In the genomic region with DNA sequence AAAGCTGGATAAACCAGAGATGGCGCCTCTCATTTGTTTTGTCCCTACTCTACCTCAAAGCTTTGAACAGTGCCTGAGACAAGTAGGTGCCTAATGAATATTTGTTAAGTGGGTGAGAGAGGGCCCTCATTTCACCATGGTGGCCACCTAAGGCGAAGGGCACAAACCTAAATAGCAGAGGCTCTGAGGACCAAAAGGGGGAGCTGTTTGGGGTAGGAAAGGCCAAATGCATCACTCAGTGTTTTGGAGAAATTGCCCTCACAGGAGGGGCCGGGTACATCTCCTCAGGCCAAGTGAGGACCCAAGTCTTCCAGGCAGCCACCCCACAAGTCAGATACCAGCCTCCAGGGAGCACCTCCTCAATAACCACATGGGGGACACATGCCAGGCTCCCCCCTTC, we compare ENCODE assay signal across 22 cellular contexts. TPM values are rescaled to one million over a fixed set of nuclear protein-coding genes. Genes with fewer than 3 reads are reported as not detected.
A peak's percentile ranks its signal among the peaks of the same experiment; 100 is the strongest.
DNase-seq lines count a peak whose midpoint lies in the region; ATAC-seq, FAIRE-seq and TF ChIP-seq lines count a peak whose summit lies in the region.
"Had no signal": no experiment of that assay in that cellular context is flagged by ENCODE, and none has a peak within 500 bp of the region (broad histone marks: within the 10 kb centered on the region; RNA-seq: fewer than 3 reads in every experiment).

No MANE protein-coding gene starts in this region.

- TF ChIP-seq POLR2A in H1 (IDR thresholded peaks at IDR 0.05; ENCODE audit: control extremely low read depth in 1 of 2, low read depth in 2 of 2, low read length in 2 of 2) = no peak

- no peaks in the 10 kb centered on the region for H3K79me2 ChIP-seq in OCI-LY3 (ENCODE audit: low read length)
- no peaks in the 10 kb centered on the region for H3K79me2 ChIP-seq in H1 (ENCODE audit: control insufficient read depth in 1 of 2, insufficient read depth in 2 of 2, low read length in 2 of 2)

- in situ Hi-C loops in GM13976 (cut with MboI; ENCODE audit: low sequenced_read_pairs, unreplicated experiment) = no loop called here

- TF ChIP-seq CTCF in A673 (conservative IDR thresholded peaks at IDR 0.05; ENCODE audit: low read depth, low read length) (peak; percentile 28; the same call in 1 of the 2 replicates), GM13976 (IDR thresholded peaks at IDR 0.05; ENCODE audit: borderline replicate concordance, control extremely low read depth, extremely low read depth, insufficient read depth, missing control alignments) (no peak), OCI-LY3 (IDR thresholded peaks at IDR 0.05; ENCODE audit: low read depth, low read length) (peak; percentile 32; the same call in 1 of the 2 replicates), H1 (IDR thresholded peaks at IDR 0.05; ENCODE audit: control extremely low read depth in 1 of 3, insufficient read depth in 1 of 3, low read depth in 1 of 3, low read length in 3 of 3) (peak in 2 of 3 experiments; percentile 26 to 57; a peak in 3 of 4 replicates)

- no peaks in the 10 kb centered on the region for H3K79me1 ChIP-seq in H1 (ENCODE audit: low read depth, low read length)

- H3K9me3 ChIP-seq in A673 (ENCODE audit: low read depth, low read length, poor library complexity, severe bottlenecking) (no peaks in the 10 kb centered on the region), OCI-LY3 (ENCODE audit: insufficient read depth, low read length) (no peaks in the 10 kb centered on the region), H1 (ENCODE audit: insufficient read depth in 2 of 2, low read depth in 1 of 2, low read length in 1 of 2) (no peaks in the 10 kb centered on the region)
- H3K9me3 ChIP-seq: esophagus squamous epithelium had no signal

- H3K27me3 ChIP-seq in A673 (replicated peaks; ENCODE audit: insufficient read depth, low read depth, low read length, poor library complexity) (no peaks in the 10 kb centered on the region), OCI-LY3 (ENCODE audit: low read depth, low read length) (no peaks in the 10 kb centered on the region), H1 (replicated peaks in 1 of 4; ENCODE audit: control insufficient read depth in 3 of 4, extremely low read depth in 1 of 4, insufficient read depth in 3 of 4, low read length in 3 of 4) (no peaks in the 10 kb centered on the region)
- H3K27me3 ChIP-seq: esophagus squamous epithelium, neural progenitor cell had no signal

- H3K36me3 ChIP-seq in A673 (ENCODE audit: insufficient read depth, low read length, poor library complexity, severe bottlenecking) (peaks cover 64% of the 10 kb centered on the region), OCI-LY3 (replicated peaks; ENCODE audit: low read depth, low read length) (peaks cover 30% of the 10 kb centered on the region), H1 (ENCODE audit: control insufficient read depth in 2 of 4, insufficient read depth in 4 of 4, low read length in 3 of 4) (peaks cover 0 to 3% (median 2%) of the 10 kb centered on the region in 4 experiments; a peak in 4 of 8 replicates)
- H3K36me3 ChIP-seq: neural progenitor cell had no signal

- no peak for TF ChIP-seq EP300 in H1 (IDR thresholded peaks at IDR 0.05; ENCODE audit: borderline replicate concordance in 1 of 2, low read depth in 2 of 2, low read length in 2 of 2)

- no peak overlapping the region for H2BK120ac ChIP-seq in H1 (replicated peaks; ENCODE audit: low read depth, low read length)

- CTCF ChIA-PET in A673 (lab: Charles Lee) (no interaction called here), H1 (lab: Charles Lee; ENCODE audit: partially characterized antibody) (interaction anchor here (0.6 to 24.8 kb wide), 14 partner anchors 9 to 65 kb away, joined by 3 to 275 read pairs (median 6); a partner anchor contains a TSS)

- H3K27ac ChIP-seq in A673 (ENCODE audit: low read depth, low read length, poor library complexity, severe bottlenecking) (no peak overlapping the region), OCI-LY3 (ENCODE audit: low read length) (no peak overlapping the region), H1 (ENCODE audit: low read depth, low read length) (no peak overlapping the region)
- H3K27ac ChIP-seq: esophagus squamous epithelium, neural progenitor cell had no signal

- no peak overlapping the region for H3K14ac ChIP-seq in H1 (ENCODE audit: insufficient read length)

- H3K56ac ChIP-seq in H1 (replicated peaks; ENCODE audit: insufficient read length, low read depth, low read length) = no peak overlapping the region

- H4K91ac ChIP-seq in H1 (replicated peaks; ENCODE audit: insufficient read length, low read length) = no peak overlapping the region

- intact Hi-C loops in A673 (cut with micrococcal nuclease; ENCODE audit: unreplicated experiment) = no loop called here

- H3K4ac ChIP-seq in H1 (replicated peaks; ENCODE audit: insufficient read length, low read depth, low read length) = no peak overlapping the region

- no peak overlapping the region for H3K4me2 ChIP-seq in OCI-LY3 (ENCODE audit: low read length)
- H3K4me2 ChIP-seq in H1 (ENCODE audit: insufficient read depth in 1 of 2, low read depth in 2 of 2, low read length in 2 of 2) = no peak overlapping the region
- H3K4me2 ChIP-seq: neural progenitor cell had no signal

- no peak overlapping the region for H4K5ac ChIP-seq in H1 (ENCODE audit: insufficient read length, low read depth, low read length)

- no peak overlapping the region for H3K23ac ChIP-seq in H1 (ENCODE audit: insufficient read length)

- FAIRE-seq in H1 (lab: Jason Lieb, UNC) = no peak

- H3K18ac ChIP-seq in H1 (ENCODE audit: extremely low read depth, low read length) = no peak overlapping the region

- no peak overlapping the region for H2BK12ac ChIP-seq in H1 (ENCODE audit: low read depth, low read length)

- peak in 1 of 2 experiments; percentile 14; a peak in 1 of 4 replicates for TF ChIP-seq RAD21 in H1 (IDR thresholded peaks at IDR 0.05 in 1 of 2, conservative IDR thresholded peaks at IDR 0.05 in 1 of 2; ENCODE audit: low read depth in 2 of 2, low read length in 2 of 2)

- no peak overlapping the region for H3K4me3 ChIP-seq in A673 (ENCODE audit: low read depth, low read length, poor library complexity, severe bottlenecking)
- H3K4me3 ChIP-seq in OCI-LY3 (ENCODE audit: low read length) = no peak overlapping the region
- H3K4me3 ChIP-seq in H1 (ENCODE audit: extremely low read depth in 1 of 4, insufficient read depth in 2 of 4, low read depth in 3 of 4, low read length in 4 of 4) = no peak overlapping the region
- H3K4me3 ChIP-seq: esophagus squamous epithelium, neural progenitor cell had no signal

- no peak for ATAC-seq in GM21825 (IDR thresholded peaks at IDR 0.05; ENCODE audit: unreplicated experiment)
- ATAC-seq: left lobe of liver had no signal

- H2BK15ac ChIP-seq in H1 (ENCODE audit: low read length) = no peak overlapping the region

- no TSS peak for BruUV-seq in A673 (replicated peaks; lab: Mats Ljungman, UMichigan)

- H3K4me1 ChIP-seq in A673 (ENCODE audit: insufficient read depth, low read length, poor library complexity, severe bottlenecking) (no peaks in the 10 kb centered on the region), OCI-LY3 (ENCODE audit: low read length) (no peaks in the 10 kb centered on the region), H1 (replicated peaks in 1 of 4; ENCODE audit: control insufficient read depth in 3 of 4, insufficient read depth in 4 of 4, low read length in 3 of 4) (no peaks in the 10 kb centered on the region)
- H3K4me1 ChIP-seq: esophagus squamous epithelium, neural progenitor cell had no signal

- no peak for DNase-seq in A673 (ENCODE audit: low spot score)
- DNase-seq in GM13976 (ENCODE audit: low spot score) = peak; percentile 37
- no peak for DNase-seq in H1 (ENCODE audit: low read depth in 1 of 2, low spot score in 2 of 2)
- no peak for DNase-seq in occipital lobe (lab: John Stamatoyannopoulos, UW)
- no peak for DNase-seq in NCI-H2227 treated with DMSO at 0.1 percent for 48 hours (lab: John Stamatoyannopoulos, UW)
- no peak for DNase-seq in cerebellum (ENCODE audit: low spot score)
- DNase-seq: activated CD4-positive, alpha-beta T cell treated with anti-CD3 and anti-CD28 coated beads for 4 hours; activated effector memory CD4-positive, alpha-beta T cell treated with anti-CD3 and anti-CD28 coated beads, Interleukin-2, amount 50 U/mL, for 16 hours; central memory CD4-positive, alpha-beta T cell; effector CD4-positive, alpha-beta T cell; esophagus squamous epithelium; GF-D8; glutamatergic neuron; GOT3; NCI-H187 treated with DMSO at 0.1 percent for 48 hours; NCI-H446 had no signal

- no peak overlapping the region for H4K8ac ChIP-seq in H1 (ENCODE audit: extremely low read depth, insufficient read depth, low read length)

- H4K20me1 ChIP-seq in OCI-LY3 (ENCODE audit: insufficient read depth, low read length) = no peaks in the 10 kb centered on the region
- H4K20me1 ChIP-seq in H1 (replicated peaks in 1 of 2; ENCODE audit: control insufficient read depth in 1 of 2, insufficient read depth in 2 of 2, low read length in 2 of 2) = no peaks in the 10 kb centered on the region

- no peak overlapping the region for H2BK5ac ChIP-seq in H1 (ENCODE audit: low read depth, low read length)

- H2AK5ac ChIP-seq in H1 (ENCODE audit: low read depth, low read length) = no peak overlapping the region

- H3K9ac ChIP-seq in OCI-LY3 (ENCODE audit: low read length) (no peak overlapping the region), H1 (replicated peaks in 1 of 4; ENCODE audit: extremely low read depth in 1 of 4, low read depth in 3 of 4, low read length in 3 of 4) (no peak overlapping the region)
- H3K9ac ChIP-seq: neural progenitor cell had no signal

- 90% methylated on average over 3 of the region's 3 CpGs; no CpG with 5 or more reads in 1 of the 2 experiments for WGBS in H1 (ENCODE audit: extremely low coverage in 1 of 2, insufficient coverage in 1 of 2, insufficient read length in 1 of 2, insufficient replicate concordance in 2 of 2, low coverage in 1 of 2, low lambda C conversion rate in 2 of 2, missing lambda C conversion rate in 1 of 2), 2 experiments

- POLR2A ChIA-PET in A673 (lab: Charles Lee; ENCODE audit: low non-redundant PET) (interaction anchor here (0.6 kb wide), 1 partner anchor 72 kb away, joined by 6 read pairs; no protein-coding TSS in a partner anchor), H1 (lab: Charles Lee; ENCODE audit: partially characterized antibody) (interaction anchor here (1.6 to 3.1 kb wide), 2 partner anchors 9 to 12 kb away, joined by 4 to 8 read pairs; no protein-coding TSS in a partner anchor)

- H2AFZ ChIP-seq in OCI-LY3 (ENCODE audit: low read depth, low read length) (no peak overlapping the region), H1 (ENCODE audit: low read length) (no peak overlapping the region)
- H2AFZ ChIP-seq: neural progenitor cell had no signal

- H3K23me2 ChIP-seq in H1 (ENCODE audit: low read depth, low read length) = no peaks in the 10 kb centered on the region

- no peak overlapping the region for H2BK20ac ChIP-seq in H1 (ENCODE audit: low read length)

RNA-seq across cellular contexts. Expression of a gene that starts 14.0 kb away (rescaled TPM):
- total RNA-seq in A673 (2021) (74.4 and 92.6 TPM in 2 replicates), occipital lobe (27.0 TPM), cerebellum (38.3 TPM)
- total RNA-seq in H1 (2021; fragmentation: NEBNext Ultra II Directional; extraction: Animal tissue kit (Norgen Biotek cat#: 25700)) = 44.0 and 45.8 TPM in 2 replicates
- 45.8 and 65.7 TPM in 2 replicates for polyA plus RNA-seq in H1 (2011; rRNA removed)
- 43.6 TPM for polyA plus RNA-seq in H1 (2011; cell fraction: cytosol; rRNA removed)
- polyA plus RNA-seq in H1 (2011; cell fraction: nucleus; rRNA removed) = 114 TPM
- 25.6 to 53.4 TPM (median 41.9 TPM) in 4 replicates for polyA plus RNA-seq in H1 (2012, experiment 1 of 2)
- polyA plus RNA-seq in H1 (2012, experiment 2 of 2) = 34.0 TPM
- 24.3 TPM for polyA plus RNA-seq in H1 (2013, experiment 1 of 2)
- 24.7 TPM for polyA plus RNA-seq in H1 (2013, experiment 2 of 2)
- 45.8 and 49.4 TPM in 2 replicates for polyA minus RNA-seq in H1 (2011; rRNA and poly(A)+ RNA removed)
- 24.7 TPM for polyA minus RNA-seq in H1 (2011; cell fraction: cytosol; rRNA and poly(A)+ RNA removed)
- polyA minus RNA-seq in H1 (2011; cell fraction: nucleus; rRNA and poly(A)+ RNA removed) = 44.8 TPM

RNA-seq across cellular contexts. Expression of a gene that starts 34.3 kb away (rescaled TPM):
- total RNA-seq in A673 (2021) = 38.8 and 42.4 TPM in 2 replicates
- 0.34 and 0.69 TPM in 2 replicates for total RNA-seq in H1 (2021; fragmentation: NEBNext Ultra II Directional; extraction: Animal tissue kit (Norgen Biotek cat#: 25700))
- polyA plus RNA-seq in H1 (2011; rRNA removed) = 1.0 and 2.4 TPM in 2 replicates
- polyA plus RNA-seq in H1 (2011; cell fraction: cytosol; rRNA removed) = 0.85 TPM
- polyA plus RNA-seq in H1 (2011; cell fraction: nucleus; rRNA removed) = 2.1 TPM
- 0.40 to 1.2 TPM (median 0.82 TPM) in 4 replicates for polyA plus RNA-seq in H1 (2012, experiment 1 of 2)
- polyA plus RNA-seq in H1 (2012, experiment 2 of 2) = 0.54 TPM
- 1.1 TPM for polyA plus RNA-seq in H1 (2013, experiment 1 of 2)
- polyA plus RNA-seq in H1 (2013, experiment 2 of 2) = 1.2 TPM
- polyA minus RNA-seq in H1 (2011; rRNA and poly(A)+ RNA removed) = 0.47 TPM in 1 of 2 replicates, not detected in the other
- 1.2 TPM for polyA minus RNA-seq in H1 (2011; cell fraction: cytosol; rRNA and poly(A)+ RNA removed)
- polyA minus RNA-seq in H1 (2011; cell fraction: nucleus; rRNA and poly(A)+ RNA removed) = 2.0 TPM
- total RNA-seq in occipital lobe = 2.7 TPM
- total RNA-seq in cerebellum = 6.5 TPM
- total RNA-seq: left lobe of liver, MCF 10A had no signal
- polyA plus RNA-seq: CD14-positive monocyte had no signal

RNA-seq across cellular contexts. Expression of a gene that starts 52.0 kb away (rescaled TPM):
- total RNA-seq in A673 (2021) = 95.7 and 100 TPM in 2 replicates
- total RNA-seq in H1 (2021; fragmentation: NEBNext Ultra II Directional; extraction: Animal tissue kit (Norgen Biotek cat#: 25700)) = 65.3 and 68.0 TPM in 2 replicates
- 9.6 and 12.8 TPM in 2 replicates for polyA plus RNA-seq in H1 (2011; rRNA removed)
- 22.5 TPM for polyA plus RNA-seq in H1 (2011; cell fraction: cytosol; rRNA removed)
- polyA plus RNA-seq in H1 (2011; cell fraction: nucleus; rRNA removed) = 29.4 TPM
- 42.6 to 66.7 TPM (median 46.6 TPM) in 4 replicates for polyA plus RNA-seq in H1 (2012, experiment 1 of 2)
- polyA plus RNA-seq in H1 (2012, experiment 2 of 2) = 5.3 TPM
- 33.8 TPM for polyA plus RNA-seq in H1 (2013, experiment 1 of 2)
- polyA plus RNA-seq in H1 (2013, experiment 2 of 2) = 32.7 TPM
- polyA minus RNA-seq in H1 (2011; rRNA and poly(A)+ RNA removed) = 15.3 and 17.3 TPM in 2 replicates
- polyA minus RNA-seq in H1 (2011; cell fraction: cytosol; rRNA and poly(A)+ RNA removed) = 27.2 TPM
- polyA minus RNA-seq in H1 (2011; cell fraction: nucleus; rRNA and poly(A)+ RNA removed) = 21.5 TPM
- 12.5 TPM for total RNA-seq in occipital lobe
- 20.7 TPM for total RNA-seq in cerebellum

RNA-seq across cellular contexts. Expression of a gene that starts 59.9 kb away (rescaled TPM):
- total RNA-seq in A673 (2021) = 33.9 and 36.1 TPM in 2 replicates
- 33.9 and 35.6 TPM in 2 replicates for total RNA-seq in H1 (2021; fragmentation: NEBNext Ultra II Directional; extraction: Animal tissue kit (Norgen Biotek cat#: 25700))
- polyA plus RNA-seq in H1 (2011; rRNA removed) = 59.5 and 80.0 TPM in 2 replicates
- 67.1 TPM for polyA plus RNA-seq in H1 (2011; cell fraction: cytosol; rRNA removed)
- 40.9 TPM for polyA plus RNA-seq in H1 (2011; cell fraction: nucleus; rRNA removed)
- polyA plus RNA-seq in H1 (2012, experiment 1 of 2) = 37.8 to 39.9 TPM (median 38.9 TPM) in 4 replicates
- polyA plus RNA-seq in H1 (2012, experiment 2 of 2) = 48.3 TPM
- polyA plus RNA-seq in H1 (2013, experiment 1 of 2) = 28.9 TPM
- polyA plus RNA-seq in H1 (2013, experiment 2 of 2) = 29.1 TPM
- 70.0 and 77.4 TPM in 2 replicates for polyA minus RNA-seq in H1 (2011; rRNA and poly(A)+ RNA removed)
- polyA minus RNA-seq in H1 (2011; cell fraction: cytosol; rRNA and poly(A)+ RNA removed) = 20.9 TPM
- polyA minus RNA-seq in H1 (2011; cell fraction: nucleus; rRNA and poly(A)+ RNA removed) = 81.1 TPM
- 27.5 TPM for total RNA-seq in occipital lobe
- total RNA-seq in cerebellum = 33.6 TPM
